Comparison of ENCODE assay signal across 18 cellular contexts in the genomic region with DNA sequence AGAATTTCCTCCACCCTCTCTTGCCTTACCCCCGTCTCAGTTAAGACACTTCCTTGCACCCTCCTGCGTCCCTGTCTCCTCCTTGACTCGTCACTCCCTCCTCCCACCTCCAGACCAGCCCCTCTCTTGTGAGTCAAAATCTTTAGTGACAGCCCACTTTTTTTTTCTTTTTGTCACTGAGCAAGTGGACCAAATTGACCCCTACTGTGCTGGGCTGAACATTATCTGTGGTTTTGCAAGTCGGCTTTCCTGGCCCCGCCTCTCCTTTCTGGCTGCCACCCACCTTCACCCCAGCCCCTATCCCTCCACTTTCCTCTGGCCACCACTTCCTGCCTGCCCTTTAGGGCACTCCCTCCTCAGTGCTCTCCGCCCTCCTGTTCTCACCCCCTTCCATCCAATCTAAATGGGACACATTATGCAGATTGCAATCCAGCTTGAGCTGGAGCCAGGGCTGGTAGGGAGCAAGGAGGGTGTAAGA. TPM values are rescaled to one million over a fixed set of nuclear protein-coding genes. Genes with fewer than 3 reads are reported as not detected.
DNase-seq lines count a peak whose midpoint lies in the region; ATAC-seq, FAIRE-seq and TF ChIP-seq lines count a peak whose summit lies in the region.
"Had no signal": no experiment of that assay in that cellular context is flagged by ENCODE, and none has a peak within 500 bp of the region (broad histone marks: within the 10 kb centered on the region; RNA-seq: fewer than 3 reads in every experiment).

A gene (minus strand): TSS at position 47 of the 478 bp plus-strand sequence. CDS start 246 bp downstream, outside the sequence.

- 0% methylated on average over 6 of the region's 6 CpGs for WGBS in K562 (ENCODE audit: insufficient coverage, low coverage, missing lambda C conversion rate)

- POLR2A ChIA-PET in K562 (lab: Yijun Ruan, JAX) = interaction anchor here (0.6 to 1.5 kb wide), 2 partner anchors 12 to 889 kb away, joined by 3 read pairs; no protein-coding TSS in a partner anchor

- TF ChIP-seq EP300 in K562 (IDR thresholded peaks at IDR 0.05; ENCODE audit: low read length) = no peak

- peak within 1 kb of the TSS; percentile 77 for H3K4me2 ChIP-seq in K562 (ENCODE audit: insufficient read depth, low read length)
- H3K4me2 ChIP-seq: PC-9 had no signal

- H3K36me3 ChIP-seq in K562 (ENCODE audit: control insufficient read depth, insufficient read depth, low read length) (no peaks in the 10 kb centered on the region), skeletal muscle tissue (ENCODE audit: control insufficient read depth in 3 of 3, insufficient read depth in 3 of 3, low read length in 3 of 3) (no peaks in the 10 kb centered on the region), MG63 (no peaks in the 10 kb centered on the region)
- H3K36me3 ChIP-seq: upper lobe of right lung had no signal

- H3K79me2 ChIP-seq in K562 (ENCODE audit: control insufficient read depth, insufficient read depth, low read length) = no peaks in the 10 kb centered on the region; the same call in 2 of the 3 replicates

- TF ChIP-seq RAD21 in K562 (CRISPR knock-in tag; conservative IDR thresholded peaks at IDR 0.05 in 1 of 2, IDR thresholded peaks at IDR 0.05 in 1 of 2) = no peak

- no peak for TF ChIP-seq CTCF in K562 (IDR thresholded peaks at IDR 0.05 in 2 of 3, conservative IDR thresholded peaks at IDR 0.05 in 1 of 3; ENCODE audit: insufficient read depth in 2 of 3, low read depth in 1 of 3, low read length in 3 of 3)

- DNase-seq in NCI-H2171 treated with DMSO at 0.1 percent for 48 hours (lab: John Stamatoyannopoulos, UW) = peak; percentile 30
- no peak for DNase-seq in NCI-H2171 (lab: John Stamatoyannopoulos, UW)
- DNase-seq in K562 (ENCODE audit: extremely low read depth in 1 of 4, low spot score in 3 of 4) = peak; percentile 63 to 91 (median 73)
- DNase-seq in islet precursor cell = peak; percentile 95
- no peak for DNase-seq in T-helper 9 cell
- no peak for DNase-seq in MG63
- DNase-seq in NCI-H146 treated with DMSO at 0.1 percent for 48 hours (lab: John Stamatoyannopoulos, UW; ENCODE audit: unreplicated experiment) = no peak
- DNase-seq: naive B cell; NCI-H2227 treated with DMSO at 0.1 percent for 48 hours; PC-9; stimulated activated CD4-positive, alpha-beta T cell treated with anti-CD3 and anti-CD28 coated beads, Interleukin-15, amount 100 ng/mL, for 24 hours; T-helper 2 cell; upper lobe of right lung had no signal

- H3K9ac ChIP-seq in K562 (ENCODE audit: insufficient read depth in 1 of 2, low read depth in 2 of 2, low read length in 2 of 2) (peak within 1 kb of the TSS; percentile 48 to 83), skeletal muscle tissue (ENCODE audit: low read depth in 1 of 3, low read length in 3 of 3) (peak within 1 kb of the TSS; percentile 46 to 72 (median 50))

- peak; percentile 84 for ATAC-seq in K562
- ATAC-seq: activated naive CD4-positive, alpha-beta T cell treated with anti-CD3 and anti-CD28 coated beads, Interleukin-2, amount 50 U/mL, for 72 hours; upper lobe of right lung had no signal

- H3K27ac ChIP-seq in K562 (ENCODE audit: extremely low read depth, low read depth, low read length) (peak within 1 kb of the TSS; percentile 16; the same call in 1 of the 3 replicates), skeletal muscle tissue (ENCODE audit: low read depth, low read length) (no peak within 1 kb of the TSS)
- H3K27ac ChIP-seq: PC-9, upper lobe of right lung had no signal

- intact Hi-C loops in K562 (cut with micrococcal nuclease) = no loop called here

- no peaks in the 10 kb centered on the region for H3K9me1 ChIP-seq in K562 (ENCODE audit: control insufficient read depth, insufficient read depth, low read length)

- TF ChIP-seq POLR2A in K562 (conservative IDR thresholded peaks at IDR 0.05) = no peak; the same call in 1 of the 2 replicates

- CTCF ChIA-PET in K562 (lab: Yijun Ruan, JAX; ENCODE audit: low intra/inter-chr PET ratio) = no interaction called here

- FAIRE-seq in K562 (lab: Jason Lieb, UNC) = peak; percentile 95
- FAIRE-seq: A204.1 had no signal

- no TSS peak for BruUV-seq in K562 (replicated peaks; lab: Mats Ljungman, UMichigan)

- H3K4me3 ChIP-seq in K562 (no peak within 1 kb of the TSS), skeletal muscle tissue (ENCODE audit: low read length in 3 of 3) (peak within 1 kb of the TSS; percentile 38 to 72 (median 69)), MG63 (no peak within 1 kb of the TSS)
- H3K4me3 ChIP-seq: PC-9, upper lobe of right lung had no signal

- H3K27me3 ChIP-seq in K562 (ENCODE audit: control insufficient read depth in 2 of 2, insufficient read depth in 2 of 2, low read length in 2 of 2) (peaks cover 0 to 2% of the 10 kb centered on the region in 2 experiments; a peak in 4 of 5 replicates), skeletal muscle tissue (ENCODE audit: control insufficient read depth in 3 of 3, insufficient read depth in 3 of 3, low read length in 3 of 3) (peaks cover 12 to 30% (median 20%) of the 10 kb centered on the region in 3 donors), MG63 (peaks cover 5% of the 10 kb centered on the region)
- H3K27me3 ChIP-seq: upper lobe of right lung had no signal

- in situ Hi-C loops in K562 (cut with MboI) = no loop called here

- no peaks in the 10 kb centered on the region; the same call in 1 of the 2 replicates for H4K20me1 ChIP-seq in K562 (replicated peaks; ENCODE audit: control insufficient read depth, insufficient read depth, low read length)

- H2AFZ ChIP-seq in K562 (ENCODE audit: low read depth, low read length) = peak within 1 kb of the TSS; percentile 73

- H3K9me3 ChIP-seq in K562 (replicated peaks; ENCODE audit: control insufficient read depth, insufficient read depth, low read depth, low read length) = no peaks in the 10 kb centered on the region
- no peaks in the 10 kb centered on the region for H3K9me3 ChIP-seq in skeletal muscle tissue (ENCODE audit: control insufficient read depth in 3 of 3, low read length in 3 of 3)
- H3K9me3 ChIP-seq in MG63 = no peaks in the 10 kb centered on the region
- H3K9me3 ChIP-seq: upper lobe of right lung had no signal

- H3K4me1 ChIP-seq in K562 (replicated peaks in 1 of 2; ENCODE audit: control insufficient read depth in 2 of 2, insufficient read depth in 2 of 2, low read length in 2 of 2) (peaks cover 36 to 64% of the 10 kb centered on the region in 2 experiments), skeletal muscle tissue (ENCODE audit: control insufficient read depth in 3 of 3, insufficient read depth in 3 of 3, low read length in 3 of 3) (peaks cover 6 to 17% (median 6%) of the 10 kb centered on the region in 3 donors)
- H3K4me1 ChIP-seq: upper lobe of right lung had no signal

TF ChIP-seq in K562, 482 proteins besides CTCF, POLR2A, EP300 and RAD21 (continues in another document):
- TF ChIP-seq CHD1 (IDR thresholded peaks at IDR 0.05; ENCODE audit: low read length) (no peak), KDM2B (CRISPR knock-in tag; IDR thresholded peaks at IDR 0.05) (no peak), ZNF282 (CRISPR knock-in tag; IDR thresholded peaks at IDR 0.05) (no peak), NBN (IDR thresholded peaks at IDR 0.05; ENCODE audit: low read depth) (no peak; the same call in 1 of the 2 replicates), NCOA1 (IDR thresholded peaks at IDR 0.05; ENCODE audit: low read depth) (peak; percentile 29; the same call in 1 of the 2 replicates), ZNF780A (CRISPR knock-in tag; IDR thresholded peaks at IDR 0.05) (no peak), PHTF2 (CRISPR knock-in tag; IDR thresholded peaks at IDR 0.05) (no peak), ARID1B (IDR thresholded peaks at IDR 0.05) (peak; percentile 57), COPS2 (conservative IDR thresholded peaks at IDR 0.05) (no peak), GATAD2B (IDR thresholded peaks at IDR 0.05; ENCODE audit: borderline replicate concordance) (no peak; the same call in 1 of the 2 replicates), ZNF197 (CRISPR knock-in tag; IDR thresholded peaks at IDR 0.05; ENCODE audit: low read depth) (no peak), ZNF3 (CRISPR knock-in tag; IDR thresholded peaks at IDR 0.05) (no peak), TARDBP (IDR thresholded peaks at IDR 0.05) (no peak), ZNF766 (CRISPR knock-in tag; conservative IDR thresholded peaks at IDR 0.05) (no peak), KLF6 (CRISPR knock-in tag; IDR thresholded peaks at IDR 0.05; ENCODE audit: borderline replicate concordance) (no peak), PML (IDR thresholded peaks at IDR 0.05; ENCODE audit: low read length) (no peak), HEY1 (CRISPR knock-in tag; IDR thresholded peaks at IDR 0.05; ENCODE audit: borderline replicate concordance) (no peak), MTA2 (IDR thresholded peaks at IDR 0.05; ENCODE audit: low read depth) (peak; percentile 11; the same call in 1 of the 2 replicates), MBD2 (IDR thresholded peaks at IDR 0.05; ENCODE audit: borderline replicate concordance, low read depth) (0 out of 2 replicates have a peak, but pooled peaks have one; percentile 25), SRSF3 (IDR thresholded peaks at IDR 0.05; ENCODE audit: insufficient read depth, low read length) (no peak)

RNA-seq across cellular contexts. Expression of the gene that starts here (rescaled TPM):
- 10.9 and 17.6 TPM in 2 replicates for total RNA-seq in K562 (2011; cell fraction: chromatin; rRNA removed; ENCODE audit: low replicate concordance)
- total RNA-seq in K562 (2011; cell fraction: nucleolus; rRNA removed) = 24.2 and 27.0 TPM in 2 replicates
- 22.6 and 26.2 TPM in 2 replicates for total RNA-seq in K562 (2011; cell fraction: nucleoplasm; rRNA removed)
- total RNA-seq in K562 (2014; rRNA removed) (0.50 and 0.86 TPM in 2 replicates), K562 (2014; rRNA removed; fragmentation: Illumina TruSeq; extraction: Trizol) (0.58 and 0.61 TPM in 2 replicates), K562 (2015; rRNA removed; fragmentation: Illumina TruSeq; extraction: Trizol) (0.65 and 0.72 TPM in 2 replicates), K562 (2021) (1.9 and 2.0 TPM in 2 replicates), skeletal muscle tissue (74.6 TPM)
- polyA plus RNA-seq in K562 (2011; rRNA removed) (2.0 and 2.1 TPM in 2 replicates), K562 (2014; fragmentation: Illumina TruSeq; extraction: Trizol) (1.7 and 1.9 TPM in 2 replicates), K562 (2014; fragmentation: Nextera tagmentation; extraction: Ambion mirVana) (under 1 TPM; 0.15 to 0.41 TPM), K562 (2014; rRNA removed) (0.94 and 1.4 TPM in 2 replicates)
- 1.9 and 4.8 TPM in 2 replicates for polyA plus RNA-seq in K562 (2011; cell fraction: cytosol; rRNA removed)
- 2.5 and 4.0 TPM in 2 replicates for polyA plus RNA-seq in K562 (2011; cell fraction: nucleus; rRNA removed)
- 1.4 and 2.6 TPM in 2 replicates for polyA plus RNA-seq in K562 (2012)
- polyA minus RNA-seq in K562 (2011; rRNA and poly(A)+ RNA removed) = 1.5 and 2.6 TPM in 2 replicates
- 0.91 and 1.7 TPM in 2 replicates for polyA minus RNA-seq in K562 (2011; cell fraction: cytosol; rRNA and poly(A)+ RNA removed)
- 1.8 and 1.9 TPM in 2 replicates for polyA minus RNA-seq in K562 (2011; cell fraction: nucleus; rRNA and poly(A)+ RNA removed)
- total RNA-seq in MG63 (2014; rRNA removed; shearing (Covaris generic); ENCODE audit: low replicate concordance) = not detected in 2 replicates
- total RNA-seq: activated naive CD4-positive, alpha-beta T cell treated with anti-CD3 and anti-CD28 coated beads, Interleukin-2, amount 50 U/mL, for 72 hours; fibroblast of lung; MCF 10A; PC-9 had no signal
- polyA plus RNA-seq: fibroblast of lung had no signal

Comparison
In these comparisons a context has a peak if more than half of its experiments do, and no peak if none do; other contexts are left out.
1. DNase-seq: peak in NCI-H2171 treated with DMSO at 0.1 percent for 48 hours (single experiment), K562 (4 of 4) and islet precursor cell (single experiment); none in NCI-H2171 (single experiment), T-helper 9 cell (single experiment), MG63 (single experiment) and NCI-H146 treated with DMSO at 0.1 percent for 48 hours (single experiment).
2. H3K4me3 ChIP-seq: peak in skeletal muscle tissue (3 of 3); none in K562 (single experiment) and MG63 (single experiment).